Comparison of ENCODE assay signal across 27 cellular contexts in genomic region chr1:32028746-32029145, GRCh38. TPM values are rescaled to one million over a fixed set of nuclear protein-coding genes. Genes with fewer than 3 reads are reported as not detected.
DNase-seq lines count a peak whose midpoint lies in the region; ATAC-seq, FAIRE-seq and TF ChIP-seq lines count a peak whose summit lies in the region.
"Had no signal": no experiment of that assay in that cellular context is flagged by ENCODE, and none has a peak within 500 bp of the region (broad histone marks: within the 10 kb centered on the region; RNA-seq: fewer than 3 reads in every experiment).

No MANE protein-coding gene starts in this region.

- peaks cover 18% of the 10 kb centered on the region for H3K4me1 ChIP-seq in astrocyte (ENCODE audit: insufficient read depth, low read length)
- H3K4me1 ChIP-seq in naive thymus-derived CD4-positive, alpha-beta T cell (ENCODE audit: control insufficient read depth in 2 of 2, insufficient read depth in 2 of 2, low read length in 2 of 2) = peaks cover 6 to 11% of the 10 kb centered on the region in 2 donors

- H3K4me1 Mint-ChIP-seq in HFFc6 (ENCODE audit: low read depth) (peaks cover 56% of the 10 kb centered on the region), astrocyte (ENCODE audit: low read depth, unreplicated experiment) (peaks cover 33% of the 10 kb centered on the region), glutamatergic neuron (ENCODE audit: low read depth, unreplicated experiment) (peaks cover 4% of the 10 kb centered on the region)
- peaks cover 31 to 77% (median 64%) of the 10 kb centered on the region in 7 donors for H3K4me1 Mint-ChIP-seq in naive thymus-derived CD4-positive, alpha-beta T cell
- H3K4me1 Mint-ChIP-seq in activated T-helper 1 cell treated with anti-CD3 and anti-CD28 coated beads, Interleukin-12 subunit alpha, Interleukin-12 subunit beta, Interleukin-2, Interleukin-4 antibody, amounts not matched to agents 30 ng/mL and 10 ng/mL and 1 ng/mL, durations not matched to agents 14 hours and 24 hours and 36 hours (ENCODE audit: low read depth) = peaks cover 35% of the 10 kb centered on the region

- peaks cover 100% of the 10 kb centered on the region for H3K79me2 ChIP-seq in astrocyte (ENCODE audit: insufficient read depth, low read length)

- no peak overlapping the region for H2AFZ ChIP-seq in astrocyte (ENCODE audit: low read depth, low read length)

- POLR2A ChIA-PET in naive thymus-derived CD4-positive, alpha-beta T cell (lab: Charles Lee) = no interaction called here

- H3K27ac ChIP-seq in astrocyte (ENCODE audit: low read depth, low read length) = no peak overlapping the region
- no peak overlapping the region for H3K27ac ChIP-seq in naive thymus-derived CD4-positive, alpha-beta T cell (ENCODE audit: low read depth, low read length)
- H3K27ac ChIP-seq: 22Rv1, neutrophil, RWPE1, SK-N-MC, transverse colon had no signal

- no peak overlapping the region for H3K9ac ChIP-seq in astrocyte (ENCODE audit: low read length)

- H3K4me3 ChIP-seq in astrocyte (ENCODE audit: insufficient read depth, low read depth, low read length) = no peak overlapping the region
- H3K4me3 ChIP-seq in naive thymus-derived CD4-positive, alpha-beta T cell (ENCODE audit: low read length) = no peak overlapping the region
- H3K4me3 ChIP-seq: HAP-1, SK-N-MC, transverse colon had no signal

- H3K9me3 Mint-ChIP-seq in HFFc6 = no peaks in the 10 kb centered on the region
- H3K9me3 Mint-ChIP-seq in astrocyte (ENCODE audit: unreplicated experiment) = no peaks in the 10 kb centered on the region
- no peaks in the 10 kb centered on the region for H3K9me3 Mint-ChIP-seq in naive thymus-derived CD4-positive, alpha-beta T cell
- no peaks in the 10 kb centered on the region for H3K9me3 Mint-ChIP-seq in glutamatergic neuron (ENCODE audit: unreplicated experiment)
- no peaks in the 10 kb centered on the region for H3K9me3 Mint-ChIP-seq in activated T-helper 1 cell treated with anti-CD3 and anti-CD28 coated beads, Interleukin-12 subunit alpha, Interleukin-12 subunit beta, Interleukin-2, Interleukin-4 antibody, amounts not matched to agents 30 ng/mL and 10 ng/mL and 1 ng/mL, durations not matched to agents 14 hours and 24 hours and 36 hours
- H3K9me3 Mint-ChIP-seq: activated naive CD4-positive, alpha-beta T cell treated with anti-CD3 and anti-CD28 coated beads, Interleukin-2, amount 10 ng/mL, durations not matched to agents 7 days and 5 days; dendritic cell treated with granulocyte-macrophage colony-stimulating factor and Interleukin-4, amounts not matched to agents 40 ng/mL and 50 ng/mL, for 4 days had no signal

- no peak overlapping the region for H3K4me3 Mint-ChIP-seq in HFFc6
- no peak overlapping the region for H3K4me3 Mint-ChIP-seq in astrocyte (ENCODE audit: unreplicated experiment)
- H3K4me3 Mint-ChIP-seq in naive thymus-derived CD4-positive, alpha-beta T cell = peak overlapping the region in 1 of 10 donors; percentile 15
- no peak overlapping the region for H3K4me3 Mint-ChIP-seq in glutamatergic neuron (ENCODE audit: unreplicated experiment)
- no peak overlapping the region for H3K4me3 Mint-ChIP-seq in activated T-helper 1 cell treated with anti-CD3 and anti-CD28 coated beads, Interleukin-12 subunit alpha, Interleukin-12 subunit beta, Interleukin-2, Interleukin-4 antibody, amounts not matched to agents 30 ng/mL and 10 ng/mL and 1 ng/mL, durations not matched to agents 14 hours and 24 hours and 36 hours
- H3K4me3 Mint-ChIP-seq: activated naive CD4-positive, alpha-beta T cell treated with anti-CD3 and anti-CD28 coated beads, Interleukin-2, amount 10 ng/mL, durations not matched to agents 7 days and 5 days; dendritic cell treated with granulocyte-macrophage colony-stimulating factor and Interleukin-4, amounts not matched to agents 40 ng/mL and 50 ng/mL, for 4 days; T-helper 17 cell had no signal

- no peak for TF ChIP-seq CTCF in HFFc6 (IDR thresholded peaks at IDR 0.05)
- TF ChIP-seq CTCF in astrocyte (IDR thresholded peaks at IDR 0.05; ENCODE audit: insufficient read depth, low read depth, low read length) = no peak
- TF ChIP-seq CTCF in glutamatergic neuron (IDR thresholded peaks at IDR 0.05; ENCODE audit: partially characterized antibody, unreplicated experiment) = no peak

- H3K27me3 Mint-ChIP-seq in HFFc6 (ENCODE audit: insufficient read depth) (peaks cover 4% of the 10 kb centered on the region; the same call in 1 of the 2 replicates), astrocyte (ENCODE audit: low read depth, unreplicated experiment) (no peaks in the 10 kb centered on the region), glutamatergic neuron (ENCODE audit: unreplicated experiment) (no peaks in the 10 kb centered on the region)
- no peaks in the 10 kb centered on the region for H3K27me3 Mint-ChIP-seq in naive thymus-derived CD4-positive, alpha-beta T cell
- no peaks in the 10 kb centered on the region for H3K27me3 Mint-ChIP-seq in activated T-helper 1 cell treated with anti-CD3 and anti-CD28 coated beads, Interleukin-12 subunit alpha, Interleukin-12 subunit beta, Interleukin-2, Interleukin-4 antibody, amounts not matched to agents 30 ng/mL and 10 ng/mL and 1 ng/mL, durations not matched to agents 14 hours and 24 hours and 36 hours (ENCODE audit: insufficient read depth)
- H3K27me3 Mint-ChIP-seq: activated naive CD4-positive, alpha-beta T cell treated with anti-CD3 and anti-CD28 coated beads, Interleukin-2, amount 10 ng/mL, durations not matched to agents 7 days and 5 days; dendritic cell treated with granulocyte-macrophage colony-stimulating factor and Interleukin-4, amounts not matched to agents 40 ng/mL and 50 ng/mL, for 4 days; progenitor cell of endocrine pancreas; T-helper 17 cell had no signal

- no peaks in the 10 kb centered on the region for H3K9me3 ChIP-seq in astrocyte (ENCODE audit: insufficient read depth, low read depth, low read length)
- H3K9me3 ChIP-seq in naive thymus-derived CD4-positive, alpha-beta T cell (ENCODE audit: control insufficient read depth in 2 of 3, low read length in 3 of 3) = no peaks in the 10 kb centered on the region
- H3K9me3 ChIP-seq: HAP-1, neutrophil, transverse colon had no signal

- H3K36me3 ChIP-seq in astrocyte (ENCODE audit: insufficient read depth, low read length) = peaks cover 24% of the 10 kb centered on the region
- H3K36me3 ChIP-seq in naive thymus-derived CD4-positive, alpha-beta T cell (ENCODE audit: control insufficient read depth in 2 of 3, insufficient read depth in 3 of 3, low read length in 3 of 3) = peaks cover 9 to 32% (median 15%) of the 10 kb centered on the region in 3 experiments

- intact Hi-C loops in naive thymus-derived CD4-positive, alpha-beta T cell (cut with micrococcal nuclease) = no loop called here
- intact Hi-C loops in activated T-helper 1 cell treated with anti-CD3 and anti-CD28 coated beads, Interleukin-12 subunit alpha, Interleukin-12 subunit beta, Interleukin-2, Interleukin-4 antibody, amounts not matched to agents 30 ng/mL and 10 ng/mL and 1 ng/mL, durations not matched to agents 14 hours and 24 hours and 36 hours (cut with micrococcal nuclease) = no loop called here

- H3K36me3 Mint-ChIP-seq in HFFc6 (ENCODE audit: low read depth) = peaks cover 15% of the 10 kb centered on the region
- H3K36me3 Mint-ChIP-seq in astrocyte (ENCODE audit: low read depth, unreplicated experiment) = peaks cover 10% of the 10 kb centered on the region
- peaks cover 9 to 33% (median 14%) of the 10 kb centered on the region in 5 donors for H3K36me3 Mint-ChIP-seq in naive thymus-derived CD4-positive, alpha-beta T cell
- H3K36me3 Mint-ChIP-seq in glutamatergic neuron (ENCODE audit: unreplicated experiment) = no peaks in the 10 kb centered on the region
- H3K36me3 Mint-ChIP-seq in activated T-helper 1 cell treated with anti-CD3 and anti-CD28 coated beads, Interleukin-12 subunit alpha, Interleukin-12 subunit beta, Interleukin-2, Interleukin-4 antibody, amounts not matched to agents 30 ng/mL and 10 ng/mL and 1 ng/mL, durations not matched to agents 14 hours and 24 hours and 36 hours (ENCODE audit: low read depth) = peaks cover 34% of the 10 kb centered on the region

- H3K27ac Mint-ChIP-seq in HFFc6 (no peak overlapping the region), astrocyte (ENCODE audit: unreplicated experiment) (no peak overlapping the region), glutamatergic neuron (ENCODE audit: unreplicated experiment) (no peak overlapping the region)
- peak overlapping the region in 6 of 9 donors; percentile 1 to 84 (median 22) for H3K27ac Mint-ChIP-seq in naive thymus-derived CD4-positive, alpha-beta T cell
- no peak overlapping the region for H3K27ac Mint-ChIP-seq in activated T-helper 1 cell treated with anti-CD3 and anti-CD28 coated beads, Interleukin-12 subunit alpha, Interleukin-12 subunit beta, Interleukin-2, Interleukin-4 antibody, amounts not matched to agents 30 ng/mL and 10 ng/mL and 1 ng/mL, durations not matched to agents 14 hours and 24 hours and 36 hours
- H3K27ac Mint-ChIP-seq: activated naive CD4-positive, alpha-beta T cell treated with anti-CD3 and anti-CD28 coated beads, Interleukin-2, amount 10 ng/mL, durations not matched to agents 7 days and 5 days; dendritic cell treated with granulocyte-macrophage colony-stimulating factor and Interleukin-4, amounts not matched to agents 40 ng/mL and 50 ng/mL, for 4 days; progenitor cell of endocrine pancreas; T-helper 17 cell had no signal

- peaks cover 96% of the 10 kb centered on the region for H4K20me1 ChIP-seq in astrocyte (ENCODE audit: insufficient read depth, low read length)

- CTCF ChIA-PET in naive thymus-derived CD4-positive, alpha-beta T cell (lab: Charles Lee) = no interaction called here

- DNase-seq in DMS53 (lab: John Stamatoyannopoulos, UW) (peak; percentile 50), DMS53 treated with DMSO at 0.1 percent for 48 hours (lab: John Stamatoyannopoulos, UW; ENCODE audit: unreplicated experiment) (no peak), HFFc6 (peak; percentile 26), astrocyte (ENCODE audit: low read depth) (peak; percentile 15), glutamatergic neuron (no peak), hepatic stellate cell (ENCODE audit: low spot score) (no peak)
- no peak for DNase-seq in naive thymus-derived CD4-positive, alpha-beta T cell
- DNase-seq in activated T-helper 1 cell treated with anti-CD3 and anti-CD28 coated beads, Interleukin-12 subunit alpha, Interleukin-12 subunit beta, Interleukin-2, Interleukin-4 antibody, amounts not matched to agents 30 ng/mL and 10 ng/mL and 1 ng/mL, durations not matched to agents 14 hours and 24 hours and 36 hours (ENCODE audit: low spot score) = no peak
- DNase-seq: activated CD4-positive, alpha-beta T cell treated with anti-CD3 and anti-CD28 coated beads for 4 hours; activated naive CD4-positive, alpha-beta T cell treated with anti-CD3 and anti-CD28 coated beads, Interleukin-2, amount 10 ng/mL, durations not matched to agents 7 days and 5 days; AML-193; amygdala; Kasumi-1; left colon; NCI-H187 treated with DMSO at 0.1 percent for 48 hours; NCI-H510A; T-helper 17 cell; transverse colon had no signal

- H3K27me3 ChIP-seq in astrocyte (ENCODE audit: insufficient read depth, low read length) = no peaks in the 10 kb centered on the region
- no peaks in the 10 kb centered on the region for H3K27me3 ChIP-seq in naive thymus-derived CD4-positive, alpha-beta T cell (ENCODE audit: control insufficient read depth in 2 of 2, insufficient read depth in 2 of 2, low read length in 2 of 2)
- H3K27me3 ChIP-seq: neutrophil, transverse colon had no signal

- FAIRE-seq in astrocyte (lab: Jason Lieb, UNC) = no peak
- FAIRE-seq: bronchial epithelial cell, GM19239 had no signal

- no peak for ATAC-seq in naive thymus-derived CD4-positive, alpha-beta T cell
- ATAC-seq: left colon, T-helper 17 cell had no signal

- H3K4me2 ChIP-seq in astrocyte (ENCODE audit: low read length) = no peak overlapping the region

RNA-seq across cellular contexts. Expression of gene KHDRBS1, which starts 15.1 kb away (rescaled TPM):
- 100 to 1,000 TPM; 119 to 160 (median 148) TPM for total RNA-seq in HFFc6 (2021; fragmentation: NEBNext Ultra II Directional; extraction: Animal tissue kit (Norgen Biotek cat#: 25700))
- total RNA-seq in astrocyte (126 and 139 TPM in 2 replicates), glutamatergic neuron (ENCODE audit: unreplicated experiment) (266 TPM)
- total RNA-seq in naive thymus-derived CD4-positive, alpha-beta T cell = 100 to 1,000 TPM in 3 of 5 experiments, 10 to 100 TPM in 2; 89.2 to 162 (median 125) TPM
- polyA plus RNA-seq in naive thymus-derived CD4-positive, alpha-beta T cell = 100 to 1,000 TPM; 108 to 116 TPM
- 156 and 158 TPM in 2 replicates for total RNA-seq in activated T-helper 1 cell treated with anti-CD3 and anti-CD28 coated beads, Interleukin-12 subunit alpha, Interleukin-12 subunit beta, Interleukin-2, Interleukin-4 antibody, amounts not matched to agents 30 ng/mL and 10 ng/mL and 1 ng/mL, durations not matched to agents 14 hours and 24 hours and 36 hours

RNA-seq across cellular contexts. Expression of gene TMEM39B, which starts 44.0 kb away (rescaled TPM):
- 10 to 100 TPM; 17.6 to 23.2 (median 20.8) TPM for total RNA-seq in HFFc6 (2021; fragmentation: NEBNext Ultra II Directional; extraction: Animal tissue kit (Norgen Biotek cat#: 25700))
- total RNA-seq in astrocyte (11.8 and 13.3 TPM in 2 replicates), glutamatergic neuron (ENCODE audit: unreplicated experiment) (23.2 TPM)
- 10 to 100 TPM; 11.4 to 35.9 (median 26.4) TPM for total RNA-seq in naive thymus-derived CD4-positive, alpha-beta T cell
- 1 to 10 TPM; 2.7 to 4.9 TPM for polyA plus RNA-seq in naive thymus-derived CD4-positive, alpha-beta T cell
- total RNA-seq in activated T-helper 1 cell treated with anti-CD3 and anti-CD28 coated beads, Interleukin-12 subunit alpha, Interleukin-12 subunit beta, Interleukin-2, Interleukin-4 antibody, amounts not matched to agents 30 ng/mL and 10 ng/mL and 1 ng/mL, durations not matched to agents 14 hours and 24 hours and 36 hours = 34.2 and 38.8 TPM in 2 replicates

Comparison
In these comparisons a context has a peak if more than half of its experiments do, and no peak if none do; other contexts are left out.
1. DNase-seq: peak in DMS53 (single experiment), HFFc6 (single experiment) and astrocyte (single experiment); none in DMS53 treated with DMSO at 0.1 percent for 48 hours (single experiment), naive thymus-derived CD4-positive, alpha-beta T cell (0 of 9), glutamatergic neuron (single experiment), hepatic stellate cell (single experiment) and activated T-helper 1 cell treated with anti-CD3 and anti-CD28 coated beads, Interleukin-12 subunit alpha, Interleukin-12 subunit beta, Interleukin-2, Interleukin-4 antibody, amounts not matched to agents 30 ng/mL and 10 ng/mL and 1 ng/mL, durations not matched to agents 14 hours and 24 hours and 36 hours (single experiment).
2. H3K27ac Mint-ChIP-seq: peak in naive thymus-derived CD4-positive, alpha-beta T cell (6 of 9); none in HFFc6 (single experiment), astrocyte (single experiment), glutamatergic neuron (single experiment) and activated T-helper 1 cell treated with anti-CD3 and anti-CD28 coated beads, Interleukin-12 subunit alpha, Interleukin-12 subunit beta, Interleukin-2, Interleukin-4 antibody, amounts not matched to agents 30 ng/mL and 10 ng/mL and 1 ng/mL, durations not matched to agents 14 hours and 24 hours and 36 hours (single experiment).